In the genomic region with DNA sequence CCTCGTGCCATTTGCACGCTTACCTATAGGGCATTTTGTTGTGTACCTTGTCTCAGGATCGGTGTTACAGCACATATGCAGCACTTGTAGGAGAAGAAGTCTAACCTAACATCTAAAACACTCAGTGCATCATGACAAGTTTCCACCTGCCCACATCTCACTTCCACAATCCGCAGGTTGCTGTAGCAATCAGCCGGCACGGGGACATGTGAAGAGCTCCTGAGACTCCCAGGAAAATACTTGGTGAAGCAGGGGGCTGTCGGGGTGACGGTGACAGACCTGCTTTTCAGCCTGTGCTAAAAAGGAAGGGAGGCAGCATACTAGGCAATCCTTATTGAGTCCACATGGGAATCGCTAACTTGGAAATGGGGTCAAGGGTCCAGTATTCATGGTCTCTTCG, we compare ENCODE assay signal across 22 cellular contexts.
"Had no signal": no experiment of that assay in that cellular context is flagged by ENCODE, and none has a peak within 500 bp of the region (broad histone marks: within the 10 kb centered on the region; RNA-seq: fewer than 3 reads in every experiment).

No MANE protein-coding gene starts in this region.

- H3K4me3 Mint-ChIP-seq: mesothelial cell of epicardium, naive B cell had no signal

- H3K4me1 Mint-ChIP-seq: mesothelial cell of epicardium had no signal

- FAIRE-seq: colon, endothelial cell of umbilical vein, frontal cortex, islet of Langerhans, keratinocyte had no signal

- H3K4me3 ChIP-seq: coronary artery, dorsolateral prefrontal cortex, esophagus muscularis mucosa, gastroesophageal sphincter, heart left ventricle, left lung, lower lobe of right lung, mucosa of descending colon had no signal

- H3K27ac Mint-ChIP-seq: mesothelial cell of epicardium, naive B cell had no signal

- H3K36me3 Mint-ChIP-seq: mesothelial cell of epicardium, naive B cell had no signal

- H3K27ac ChIP-seq: coronary artery, esophagus muscularis mucosa, foreskin keratinocyte, gastroesophageal sphincter, heart left ventricle, left lung, lower lobe of right lung had no signal

- DNase-seq: dermis blood vessel endothelial cell; effector CD4-positive, alpha-beta T cell; effector memory CD4-positive, alpha-beta T cell; foreskin keratinocyte; heart left ventricle; left cardiac atrium; left ventricle myocardium superior; lower lobe of right lung; mesenchymal stem cell; mucosa of descending colon; naive B cell had no signal

- ATAC-seq: foreskin keratinocyte, gastroesophageal sphincter, heart left ventricle, left cardiac atrium, left lung, left ventricle myocardium superior, lower lobe of right lung, mucosa of descending colon had no signal

- H3K27me3 ChIP-seq: dorsolateral prefrontal cortex, foreskin keratinocyte, gastroesophageal sphincter, heart left ventricle, left lung had no signal

- H3K36me3 ChIP-seq: esophagus muscularis mucosa, gastroesophageal sphincter, heart left ventricle, left lung, lower lobe of right lung had no signal

- H3K27me3 Mint-ChIP-seq: naive B cell had no signal
